ENCODE assay signal across 1 cellular context in the genomic region with DNA sequence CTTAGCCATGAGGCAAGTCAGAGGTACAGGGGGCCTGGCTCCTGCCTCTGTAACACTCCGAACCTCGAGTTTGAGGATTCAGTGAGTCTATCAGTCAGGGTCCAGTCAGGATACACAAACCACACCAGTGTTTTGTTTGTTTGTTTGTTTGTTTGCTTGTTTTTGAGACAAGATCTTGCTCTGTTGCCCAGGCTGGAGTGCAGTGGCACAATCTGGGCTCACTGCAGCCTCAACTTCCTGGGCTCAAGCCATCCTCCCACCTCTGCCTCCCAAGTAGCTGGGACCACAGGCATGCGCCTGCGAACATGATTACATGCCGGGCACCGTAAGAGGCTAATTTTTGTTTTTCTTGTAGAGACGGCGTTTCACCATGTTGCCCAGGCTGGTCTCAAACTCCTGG.
A peak's percentile ranks its signal among the peaks of the same experiment; 100 is the strongest.
TF ChIP-seq lines count a peak whose summit lies in the region.

No MANE protein-coding gene starts in this region.

TF ChIP-seq in K562, 482 proteins besides CTCF, POLR2A, EP300 and RAD21:
- TF ChIP-seq ZFX (CRISPR knock-in tag; IDR thresholded peaks at IDR 0.05) (0 out of 2 replicates have a peak, but pooled peaks have one; percentile 19), SRSF9 (IDR thresholded peaks at IDR 0.05; ENCODE audit: borderline replicate concordance, low read depth, low read length) (no peak)
- TF ChIP-seq, protein P1, sequence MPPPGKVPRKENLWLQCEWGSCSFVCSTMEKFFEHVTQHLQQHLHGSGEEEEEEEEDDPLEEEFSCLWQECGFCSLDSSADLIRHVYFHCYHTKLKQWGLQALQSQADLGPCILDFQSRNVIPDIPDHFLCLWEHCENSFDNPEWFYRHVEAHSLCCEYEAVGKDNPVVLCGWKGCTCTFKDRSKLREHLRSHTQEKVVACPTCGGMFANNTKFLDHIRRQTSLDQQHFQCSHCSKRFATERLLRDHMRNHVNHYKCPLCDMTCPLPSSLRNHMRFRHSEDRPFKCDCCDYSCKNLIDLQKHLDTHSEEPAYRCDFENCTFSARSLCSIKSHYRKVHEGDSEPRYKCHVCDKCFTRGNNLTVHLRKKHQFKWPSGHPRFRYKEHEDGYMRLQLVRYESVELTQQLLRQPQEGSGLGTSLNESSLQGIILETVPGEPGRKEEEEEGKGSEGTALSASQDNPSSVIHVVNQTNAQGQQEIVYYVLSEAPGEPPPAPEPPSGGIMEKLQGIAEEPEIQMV (tag; conservative IDR thresholded peaks at IDR 0.05; ENCODE audit: low read depth): no peak
